In genomic region chr17:58666858-58667267, GRCh38 we compare ENCODE assay signal across 1 cellular context.
TF ChIP-seq lines count a peak whose summit lies in the region.

No MANE protein-coding gene starts in this region.

TF ChIP-seq in K562, 482 proteins besides CTCF, POLR2A, EP300 and RAD21 (continued from another document and continues in another):
- TF ChIP-seq PKNOX1 (IDR thresholded peaks at IDR 0.05) (peak; percentile 90), TARDBP (IDR thresholded peaks at IDR 0.05) (peak; percentile 96; the same call in 1 of the 2 replicates), ZNF165 (CRISPR knock-in tag; IDR thresholded peaks at IDR 0.05; ENCODE audit: borderline replicate concordance) (peak; percentile 67; the same call in 1 of the 2 replicates), ZNF318 (IDR thresholded peaks at IDR 0.05; ENCODE audit: borderline replicate concordance in 1 of 2, low read depth in 1 of 2) (peak in 1 of 2 experiments; percentile 8; a peak in 1 of 4 replicates), HINFP (tag; conservative IDR thresholded peaks at IDR 0.05; ENCODE audit: low read depth) (peak; percentile 93), JUND (IDR thresholded peaks at IDR 0.05; ENCODE audit: borderline replicate concordance, low read depth, low read length) (peak; percentile 91), JUND (tag; IDR thresholded peaks at IDR 0.05; ENCODE audit: borderline replicate concordance, low read depth, low read length) (peak; percentile 89), CREB3 (tag; conservative IDR thresholded peaks at IDR 0.05; ENCODE audit: low read depth) (peak; percentile 93), MEIS2 (IDR thresholded peaks at IDR 0.05; ENCODE audit: partially characterized antibody) (peak; percentile 46), SMAD4 (CRISPR knock-in tag; conservative IDR thresholded peaks at IDR 0.05) (peak; percentile 61; the same call in 1 of the 2 replicates), RREB1 (CRISPR knock-in tag; IDR thresholded peaks at IDR 0.05) (peak; percentile 52; the same call in 1 of the 2 replicates), STAG1 (CRISPR knock-in tag; IDR thresholded peaks at IDR 0.05; ENCODE audit: borderline replicate concordance) (no peak), ZHX1 (conservative IDR thresholded peaks at IDR 0.05; ENCODE audit: low read length) (no peak), TEAD2 (tag; IDR thresholded peaks at IDR 0.05) (peak; percentile 69; the same call in 1 of the 2 replicates), ATF4 (CRISPR knock-in tag; IDR thresholded peaks at IDR 0.05) (peak; percentile 72; the same call in 1 of the 2 replicates), BCL6 (CRISPR knock-in tag; IDR thresholded peaks at IDR 0.05) (no peak), VEZF1 (CRISPR knock-in tag; IDR thresholded peaks at IDR 0.05) (peak; percentile 32; the same call in 1 of the 2 replicates), TFAP4 (CRISPR knock-in tag; IDR thresholded peaks at IDR 0.05; ENCODE audit: borderline replicate concordance) (peak; percentile 62; the same call in 1 of the 2 replicates), SREBF2 (CRISPR knock-in tag; IDR thresholded peaks at IDR 0.05) (no peak), ZNF146 (CRISPR knock-in tag; IDR thresholded peaks at IDR 0.05; ENCODE audit: unreplicated experiment) (no peak)
